22 cellular contexts compared by ENCODE assay signal in genomic region chr2:191200910-191201309, GRCh38. TPM values are rescaled to one million over a fixed set of nuclear protein-coding genes. Genes with fewer than 3 reads are reported as not detected.
A peak's percentile ranks its signal among the peaks of the same experiment; 100 is the strongest.
DNase-seq lines count a peak whose midpoint lies in the region; ATAC-seq and TF ChIP-seq lines count a peak whose summit lies in the region.
"Had no signal": no experiment of that assay in that cellular context is flagged by ENCODE, and none has a peak within 500 bp of the region (broad histone marks: within the 10 kb centered on the region; RNA-seq: fewer than 3 reads in every experiment).

No MANE protein-coding gene starts in this region.

- H3K4me2 ChIP-seq in IMR-90 (ENCODE audit: low read depth, low read length) (no peak overlapping the region), mesenchymal stem cell (ENCODE audit: low read length, poor library complexity, severe bottlenecking) (no peak overlapping the region)
- H3K4me2 ChIP-seq: KMS-11 had no signal

- H3K27ac Mint-ChIP-seq in CD8-positive, alpha-beta memory T cell, result peak overlapping the region in 7 of 8 donors; percentile 11 to 75 (median 62)
- H3K27ac Mint-ChIP-seq in activated T-helper 1 cell treated with anti-CD3 and anti-CD28 coated beads, Interleukin-12 subunit alpha, Interleukin-12 subunit beta, Interleukin-2, Interleukin-4 antibody, amounts not matched to agents 30 ng/mL and 10 ng/mL and 1 ng/mL, durations not matched to agents 14 hours and 24 hours and 36 hours, result no peak overlapping the region
- no peak overlapping the region for H3K27ac Mint-ChIP-seq in WTC11

- intact Hi-C loops in IMR-90 (cut with micrococcal nuclease) (no loop called here), esophagus muscularis mucosa (cut with DNase I) (no loop called here)
- intact Hi-C loops in activated T-helper 1 cell treated with anti-CD3 and anti-CD28 coated beads, Interleukin-12 subunit alpha, Interleukin-12 subunit beta, Interleukin-2, Interleukin-4 antibody, amounts not matched to agents 30 ng/mL and 10 ng/mL and 1 ng/mL, durations not matched to agents 14 hours and 24 hours and 36 hours (cut with micrococcal nuclease), result no loop called here

- H4K91ac ChIP-seq in IMR-90 (ENCODE audit: insufficient read depth, low read depth, low read length) (peak overlapping the region; percentile 84), mesenchymal stem cell (ENCODE audit: low read length) (no peak overlapping the region)

- H2AFZ ChIP-seq in IMR-90 (replicated peaks; ENCODE audit: low read length, poor library complexity) (no peak overlapping the region), mesenchymal stem cell (ENCODE audit: low read depth, low read length) (no peak overlapping the region)

- H3K9me1 ChIP-seq in IMR-90 (ENCODE audit: insufficient read depth, low read length), result 0 out of 2 replicates have a peak, but pooled peaks cover 4% of the 10 kb centered on the region

- H3K4me3 Mint-ChIP-seq in CD8-positive, alpha-beta memory T cell, result no peak overlapping the region
- no peak overlapping the region for H3K4me3 Mint-ChIP-seq in activated T-helper 1 cell treated with anti-CD3 and anti-CD28 coated beads, Interleukin-12 subunit alpha, Interleukin-12 subunit beta, Interleukin-2, Interleukin-4 antibody, amounts not matched to agents 30 ng/mL and 10 ng/mL and 1 ng/mL, durations not matched to agents 14 hours and 24 hours and 36 hours
- no peak overlapping the region for H3K4me3 Mint-ChIP-seq in WTC11
- H3K4me3 Mint-ChIP-seq: CD4-positive, alpha-beta memory T cell; IgD-negative memory B cell had no signal

- H3K4me3 ChIP-seq in CD8-positive, alpha-beta memory T cell (ENCODE audit: low read length), result no peak overlapping the region
- H3K4me3 ChIP-seq in IMR-90 (ENCODE audit: insufficient read depth, low read depth, low read length) (no peak overlapping the region), esophagus muscularis mucosa (no peak overlapping the region), mesenchymal stem cell (ENCODE audit: insufficient read depth in 1 of 2, low read depth in 1 of 2, low read length in 2 of 2) (no peak overlapping the region)

- H2BK5ac ChIP-seq in IMR-90 (ENCODE audit: low read depth, low read length, poor library complexity, severe bottlenecking) (peak overlapping the region; percentile 100), mesenchymal stem cell (ENCODE audit: low read depth, low read length, poor library complexity, severe bottlenecking) (no peak overlapping the region)

- peaks cover 36 to 45% (median 44%) of the 10 kb centered on the region in 3 donors for H3K4me1 Mint-ChIP-seq in CD8-positive, alpha-beta memory T cell
- peaks cover 50% of the 10 kb centered on the region for H3K4me1 Mint-ChIP-seq in activated T-helper 1 cell treated with anti-CD3 and anti-CD28 coated beads, Interleukin-12 subunit alpha, Interleukin-12 subunit beta, Interleukin-2, Interleukin-4 antibody, amounts not matched to agents 30 ng/mL and 10 ng/mL and 1 ng/mL, durations not matched to agents 14 hours and 24 hours and 36 hours (ENCODE audit: low read depth)
- peaks cover 9% of the 10 kb centered on the region for H3K4me1 Mint-ChIP-seq in WTC11

- TF ChIP-seq CTCF in IMR-90 (conservative IDR thresholded peaks at IDR 0.05; ENCODE audit: low read depth, low read length) (no peak), esophagus muscularis mucosa (IDR thresholded peaks at IDR 0.05) (no peak), RWPE1 (conservative IDR thresholded peaks at IDR 0.05; ENCODE audit: low read depth) (no peak), WTC11 (IDR thresholded peaks at IDR 0.05) (no peak)

- H4K8ac ChIP-seq in IMR-90 (ENCODE audit: low read depth in 2 of 2, low read length in 2 of 2), result peak overlapping the region; percentile 3 to 73; a peak in 2 of 4 replicates
- H4K8ac ChIP-seq in mesenchymal stem cell (ENCODE audit: low read length), result no peak overlapping the region

- peaks cover 29% of the 10 kb centered on the region for H3K4me1 ChIP-seq in CD8-positive, alpha-beta memory T cell (ENCODE audit: insufficient read depth, low read length)
- peaks cover 9% of the 10 kb centered on the region for H3K4me1 ChIP-seq in IMR-90 (ENCODE audit: control insufficient read depth, insufficient read depth, low read length)
- no peaks in the 10 kb centered on the region for H3K4me1 ChIP-seq in esophagus muscularis mucosa
- no peaks in the 10 kb centered on the region for H3K4me1 ChIP-seq in mesenchymal stem cell (ENCODE audit: control insufficient read depth, insufficient read depth, low read depth, low read length)

- no peak for TF ChIP-seq RAD21 in IMR-90 (IDR thresholded peaks at IDR 0.05; ENCODE audit: low read length)

- BruUV-seq in IMR-90 (replicated peaks; lab: Mats Ljungman, UMichigan), result no TSS peak

- no peaks in the 10 kb centered on the region for H3K27me3 ChIP-seq in CD8-positive, alpha-beta memory T cell (ENCODE audit: insufficient read depth, low read length, poor library complexity, severe bottlenecking)
- no peaks in the 10 kb centered on the region for H3K27me3 ChIP-seq in IMR-90 (ENCODE audit: control insufficient read depth, insufficient read depth, low read length)
- no peaks in the 10 kb centered on the region for H3K27me3 ChIP-seq in esophagus muscularis mucosa
- no peaks in the 10 kb centered on the region for H3K27me3 ChIP-seq in mesenchymal stem cell (ENCODE audit: control insufficient read depth in 1 of 2, insufficient read depth in 1 of 2, low read length in 2 of 2)

- no peaks in the 10 kb centered on the region for H3K9me3 Mint-ChIP-seq in CD8-positive, alpha-beta memory T cell
- H3K9me3 Mint-ChIP-seq in activated T-helper 1 cell treated with anti-CD3 and anti-CD28 coated beads, Interleukin-12 subunit alpha, Interleukin-12 subunit beta, Interleukin-2, Interleukin-4 antibody, amounts not matched to agents 30 ng/mL and 10 ng/mL and 1 ng/mL, durations not matched to agents 14 hours and 24 hours and 36 hours, result peaks cover 26% of the 10 kb centered on the region
- peaks cover 5% of the 10 kb centered on the region for H3K9me3 Mint-ChIP-seq in WTC11

- no peaks in the 10 kb centered on the region for H3K36me3 ChIP-seq in CD8-positive, alpha-beta memory T cell (ENCODE audit: insufficient read depth, low read length)
- no peaks in the 10 kb centered on the region for H3K36me3 ChIP-seq in IMR-90 (ENCODE audit: control insufficient read depth, insufficient read depth, low read length)
- H3K36me3 ChIP-seq in esophagus muscularis mucosa, result no peaks in the 10 kb centered on the region
- no peaks in the 10 kb centered on the region for H3K36me3 ChIP-seq in mesenchymal stem cell (ENCODE audit: control insufficient read depth in 1 of 2, insufficient read depth in 2 of 2, low read depth in 1 of 2, low read length in 2 of 2)

- no peaks in the 10 kb centered on the region for H3K9me3 ChIP-seq in CD8-positive, alpha-beta memory T cell (ENCODE audit: low read length)
- H3K9me3 ChIP-seq in IMR-90 (ENCODE audit: control insufficient read depth, insufficient read depth, low read length) (peaks cover 3% of the 10 kb centered on the region; the same call in 1 of the 2 replicates), esophagus muscularis mucosa (peaks cover 0 to 4% (median 0%) of the 10 kb centered on the region in 4 donors), mesenchymal stem cell (ENCODE audit: control insufficient read depth, low read length) (no peaks in the 10 kb centered on the region)

- no peak for TF ChIP-seq POLR2A in IMR-90 (IDR thresholded peaks at IDR 0.05; ENCODE audit: low read depth, low read length)
- no peak for TF ChIP-seq POLR2A in esophagus muscularis mucosa (IDR thresholded peaks at IDR 0.05; ENCODE audit: low read depth)

- dilution Hi-C loops in IMR-90 (cut with HindIII; ENCODE audit: low sequenced_read_pairs, unreplicated experiment), result no loop called here

- no peak for TF ChIP-seq EP300 in esophagus muscularis mucosa (IDR thresholded peaks at IDR 0.05)

- H3K27me3 Mint-ChIP-seq in CD8-positive, alpha-beta memory T cell, result no peaks in the 10 kb centered on the region
- H3K27me3 Mint-ChIP-seq in activated T-helper 1 cell treated with anti-CD3 and anti-CD28 coated beads, Interleukin-12 subunit alpha, Interleukin-12 subunit beta, Interleukin-2, Interleukin-4 antibody, amounts not matched to agents 30 ng/mL and 10 ng/mL and 1 ng/mL, durations not matched to agents 14 hours and 24 hours and 36 hours (ENCODE audit: insufficient read depth), result no peaks in the 10 kb centered on the region
- H3K27me3 Mint-ChIP-seq in WTC11 (ENCODE audit: low read depth), result no peaks in the 10 kb centered on the region
- H3K27me3 Mint-ChIP-seq: CD4-positive, alpha-beta memory T cell had no signal

- no peak for DNase-seq in CD8-positive, alpha-beta memory T cell
- DNase-seq in IMR-90, result no peak
- DNase-seq in esophagus muscularis mucosa (ENCODE audit: extremely low spot score), result peak; percentile 26
- DNase-seq in mesenchymal stem cell, result no peak
- no peak for DNase-seq in caudate nucleus (lab: John Stamatoyannopoulos, UW)
- DNase-seq in activated T-helper 1 cell treated with anti-CD3 and anti-CD28 coated beads, Interleukin-12 subunit alpha, Interleukin-12 subunit beta, Interleukin-2, Interleukin-4 antibody, amounts not matched to agents 30 ng/mL and 10 ng/mL and 1 ng/mL, durations not matched to agents 14 hours and 24 hours and 36 hours (ENCODE audit: low spot score), result no peak
- DNase-seq in RWPE1 (ENCODE audit: low spot score), result no peak
- DNase-seq in WTC11 (ENCODE audit: low spot score), result no peak
- DNase-seq: C1 segment of cervical spinal cord; CD4-positive, alpha-beta memory T cell; NCI-H1048; NCI-H1417 treated with DMSO at 0.1 percent for 48 hours; NCI-H1694 treated with DMSO at 0.1 percent for 48 hours; NCI-H2081 treated with DMSO at 0.1 percent for 48 hours; NCI-H2171; NCI-H226; NCI-H510A; NCI-H69; RPMI8226; SIG-M5 had no signal

- H3K36me3 Mint-ChIP-seq in CD8-positive, alpha-beta memory T cell, result peaks cover 2 to 13% (median 10%) of the 10 kb centered on the region in 3 donors
- H3K36me3 Mint-ChIP-seq in activated T-helper 1 cell treated with anti-CD3 and anti-CD28 coated beads, Interleukin-12 subunit alpha, Interleukin-12 subunit beta, Interleukin-2, Interleukin-4 antibody, amounts not matched to agents 30 ng/mL and 10 ng/mL and 1 ng/mL, durations not matched to agents 14 hours and 24 hours and 36 hours (ENCODE audit: low read depth), result peaks cover 15% of the 10 kb centered on the region
- no peaks in the 10 kb centered on the region for H3K36me3 Mint-ChIP-seq in WTC11
- H3K36me3 Mint-ChIP-seq: IgD-negative memory B cell had no signal

- peak overlapping the region; percentile 10 to 59 for H2BK12ac ChIP-seq in mesenchymal stem cell (ENCODE audit: low read length in 2 of 2)

- no peak overlapping the region for H3K27ac ChIP-seq in CD8-positive, alpha-beta memory T cell (ENCODE audit: low read depth, low read length)
- H3K27ac ChIP-seq in IMR-90 (ENCODE audit: insufficient read depth, low read length) (no peak overlapping the region), esophagus muscularis mucosa (replicated peaks in 1 of 4) (no peak overlapping the region), mesenchymal stem cell (ENCODE audit: low read length, poor library complexity, severe bottlenecking) (no peak overlapping the region), caudate nucleus (ENCODE audit: low read depth, low read length) (no peak overlapping the region), RWPE1 (no peak overlapping the region)
- H3K27ac ChIP-seq: KMS-11 had no signal

- no peaks in the 10 kb centered on the region for H4K20me1 ChIP-seq in IMR-90 (ENCODE audit: insufficient read depth, low read length)

- ATAC-seq in IMR-90 (ENCODE audit: low read depth) (no peak), WTC11 (no peak)

- in situ Hi-C loops in IMR-90 (cut with MboI; ENCODE audit: low sequenced_read_pairs), result no loop called here

- H3K4ac ChIP-seq in IMR-90 (ENCODE audit: low read depth, low read length) (peak overlapping the region; percentile 89), mesenchymal stem cell (ENCODE audit: low read depth in 1 of 2, low read length in 2 of 2) (peak overlapping the region in 1 of 2 experiments; percentile 51)

- H3K79me1 ChIP-seq in IMR-90 (ENCODE audit: low read depth in 1 of 2, low read length in 2 of 2) (no peaks in the 10 kb centered on the region; a peak in 1 of 4 replicates), mesenchymal stem cell (replicated peaks; ENCODE audit: low read length, poor library complexity, severe bottlenecking) (no peaks in the 10 kb centered on the region)

- peak overlapping the region; percentile 91 for H2AK5ac ChIP-seq in IMR-90 (ENCODE audit: low read depth, low read length)
- no peak overlapping the region for H2AK5ac ChIP-seq in mesenchymal stem cell (ENCODE audit: low read length, severe bottlenecking)

- H3K23ac ChIP-seq in IMR-90 (ENCODE audit: low read depth, low read length) (no peak overlapping the region), mesenchymal stem cell (ENCODE audit: low read length in 2 of 2) (no peak overlapping the region)

- POLR2A ChIA-PET in CD8-positive, alpha-beta memory T cell (lab: Charles Lee), result no interaction called here
- POLR2A ChIA-PET in IMR-90 (lab: Charles Lee; ENCODE audit: unreplicated experiment) (no interaction called here), RWPE1 (lab: Yijun Ruan, JAX; ENCODE audit: low non-redundant PET) (no interaction called here), WTC11 (lab: Charles Lee) (no interaction called here)

- H2BK120ac ChIP-seq in IMR-90 (ENCODE audit: low read depth, low read length) (peak overlapping the region; percentile 93), mesenchymal stem cell (ENCODE audit: low read depth, low read length) (no peak overlapping the region)

- peak overlapping the region; percentile 96 for H2BK20ac ChIP-seq in IMR-90 (ENCODE audit: low read depth, low read length)

- H3K18ac ChIP-seq in IMR-90 (ENCODE audit: low read depth, low read length), result peak overlapping the region; percentile 99; the same call in 1 of the 2 replicates
- H3K18ac ChIP-seq in mesenchymal stem cell (ENCODE audit: low read depth in 1 of 2, low read length in 2 of 2), result peak overlapping the region in 1 of 2 experiments; percentile 46

- no CpG with 5 or more reads among the region's 1 CpG for WGBS in IMR-90 (ENCODE audit: extremely low coverage in 2 of 2, insufficient read length in 1 of 2), 2 experiments
- 100% methylated on average over 1 of the region's 1 CpG for WGBS in esophagus muscularis mucosa
- 96% methylated on average over 1 of the region's 1 CpG for WGBS in mesenchymal stem cell

- H2BK15ac ChIP-seq in IMR-90 (ENCODE audit: low read depth, low read length) (peak overlapping the region; percentile 97), mesenchymal stem cell (ENCODE audit: low read depth, poor library complexity, severe bottlenecking) (no peak overlapping the region)

- peak overlapping the region; percentile 96 for H4K5ac ChIP-seq in IMR-90 (ENCODE audit: low read depth, low read length)

- no peak overlapping the region for H3K56ac ChIP-seq in IMR-90 (ENCODE audit: extremely low read depth, insufficient read depth, low read length)

- CTCF ChIA-PET in CD8-positive, alpha-beta memory T cell (lab: Charles Lee), result interaction anchor here (2.6 kb wide), 1 partner anchor 36 kb away, joined by 12 read pairs; no protein-coding TSS in a partner anchor
- CTCF ChIA-PET in IMR-90 (lab: Yijun Ruan, JAX) (interaction anchor here (0.7 kb wide), 1 partner anchor 482 kb away, joined by 3 read pairs; no protein-coding TSS in a partner anchor), RWPE1 (lab: Yijun Ruan, JAX) (no interaction called here), WTC11 (lab: Charles Lee) (no interaction called here)

- H2AK9ac ChIP-seq in IMR-90 (replicated peaks; ENCODE audit: low read depth, low read length, poor library complexity), result no peak overlapping the region

- H3K9ac ChIP-seq in IMR-90 (ENCODE audit: low read depth, low read length) (no peak overlapping the region), mesenchymal stem cell (ENCODE audit: low read length) (no peak overlapping the region)
- H3K9ac ChIP-seq: KMS-11 had no signal

- H3K14ac ChIP-seq in IMR-90 (replicated peaks; ENCODE audit: low read depth, low read length) (peak overlapping the region; percentile 50; the same call in 1 of the 2 replicates), mesenchymal stem cell (ENCODE audit: low read length in 2 of 2) (no peak overlapping the region)

RNA-seq across cellular contexts. Expression of gene MYO1B, which starts 44.3 kb away (rescaled TPM):
- total RNA-seq in CD8-positive, alpha-beta memory T cell, result 1 to 10 TPM; 3.9 to 4.6 TPM
- 0.12 TPM for polyA plus RNA-seq in CD8-positive, alpha-beta memory T cell
- total RNA-seq in IMR-90 (2012; rRNA removed) (116 and 167 TPM in 2 replicates), esophagus muscularis mucosa (10 to 100 TPM; 14.8 to 17.3 (median 15.9) TPM), WTC11 (2021) (39.0 to 43.6 TPM (median 43.5 TPM) in 3 replicates)
- 44.3 and 57.2 TPM in 2 replicates for polyA plus RNA-seq in IMR-90 (2012; rRNA removed)
- polyA plus RNA-seq in IMR-90 (2012; cell fraction: cytosol; rRNA removed), result 11.9 and 14.9 TPM in 2 replicates
- 10.3 and 68.5 TPM in 2 replicates for polyA plus RNA-seq in IMR-90 (2012; cell fraction: nucleus; rRNA removed; ENCODE audit: low replicate concordance)
- polyA plus RNA-seq in mesenchymal stem cell (2013, experiment 1 of 2), result 35.3 TPM
- polyA plus RNA-seq in mesenchymal stem cell (2013, experiment 2 of 2), result 35.3 TPM
- total RNA-seq in activated T-helper 1 cell treated with anti-CD3 and anti-CD28 coated beads, Interleukin-12 subunit alpha, Interleukin-12 subunit beta, Interleukin-2, Interleukin-4 antibody, amounts not matched to agents 30 ng/mL and 10 ng/mL and 1 ng/mL, durations not matched to agents 14 hours and 24 hours and 36 hours, result 13.2 and 15.2 TPM in 2 replicates

RNA-seq across cellular contexts. Expression of gene STAT4, which starts 50.1 kb away (rescaled TPM):
- 10 to 100 TPM; 53.0 to 54.7 TPM for total RNA-seq in CD8-positive, alpha-beta memory T cell
- 88.2 TPM for polyA plus RNA-seq in CD8-positive, alpha-beta memory T cell
- total RNA-seq in IMR-90 (2012; rRNA removed) (0.28 and 0.36 TPM in 2 replicates), esophagus muscularis mucosa (1 to 10 TPM in 2 of 4 donors, under 1 TPM in 2; 0.26 to 5.4 (median 2.4) TPM), WTC11 (2021) (0.44 to 0.76 TPM (median 0.44 TPM) in 3 replicates)
- 0.47 and 0.48 TPM in 2 replicates for polyA plus RNA-seq in IMR-90 (2012; rRNA removed)
- polyA plus RNA-seq in IMR-90 (2012; cell fraction: cytosol; rRNA removed), result 0.07 and 0.08 TPM in 2 replicates
- 0.27 and 3.1 TPM in 2 replicates for polyA plus RNA-seq in IMR-90 (2012; cell fraction: nucleus; rRNA removed; ENCODE audit: low replicate concordance)
- polyA plus RNA-seq in mesenchymal stem cell (2013, experiment 1 of 2), result 1.1 TPM
- polyA plus RNA-seq in mesenchymal stem cell (2013, experiment 2 of 2), result 1.0 TPM
- 57.4 and 62.1 TPM in 2 replicates for total RNA-seq in activated T-helper 1 cell treated with anti-CD3 and anti-CD28 coated beads, Interleukin-12 subunit alpha, Interleukin-12 subunit beta, Interleukin-2, Interleukin-4 antibody, amounts not matched to agents 30 ng/mL and 10 ng/mL and 1 ng/mL, durations not matched to agents 14 hours and 24 hours and 36 hours

Comparison
In these comparisons a context has a peak if more than half of its experiments do, and no peak if none do; other contexts are left out.
1. H3K27ac Mint-ChIP-seq: peak in CD8-positive, alpha-beta memory T cell (7 of 8); none in activated T-helper 1 cell treated with anti-CD3 and anti-CD28 coated beads, Interleukin-12 subunit alpha, Interleukin-12 subunit beta, Interleukin-2, Interleukin-4 antibody, amounts not matched to agents 30 ng/mL and 10 ng/mL and 1 ng/mL, durations not matched to agents 14 hours and 24 hours and 36 hours (single experiment) and WTC11 (single experiment).
2. CTCF ChIA-PET loops: an anchor here in CD8-positive, alpha-beta memory T cell (2.6 kb wide) and IMR-90 (0.7 kb wide); none called in RWPE1 and WTC11.